Comparison of ENCODE assay signal across 8 cellular contexts in genomic region chr17:21375757-21376584, GRCh38. TPM values are rescaled to one million over a fixed set of nuclear protein-coding genes. Genes with fewer than 3 reads are reported as not detected.
A peak's percentile ranks its signal among the peaks of the same experiment; 100 is the strongest.
DNase-seq lines count a peak whose midpoint lies in the region; ATAC-seq, FAIRE-seq and TF ChIP-seq lines count a peak whose summit lies in the region.

Gene KCNJ12 (plus strand): TSS chr17:21376357. CDS start chr17:21415343, 38,986 bp downstream.

- TF ChIP-seq POLR2A in HepG2 (IDR thresholded peaks at IDR 0.05; ENCODE audit: insufficient read depth in 1 of 2, low read depth in 2 of 2, low read length in 2 of 2) = no peak
- no peak for TF ChIP-seq POLR2A in testis (IDR thresholded peaks at IDR 0.05)

- H3K9me3 ChIP-seq in SK-N-SH (no peaks in the 10 kb centered on the region), HepG2 (ENCODE audit: low read length) (no peaks in the 10 kb centered on the region), testis (no peaks in the 10 kb centered on the region)

- peaks cover 4 to 19% of the 10 kb centered on the region in 2 experiments; a peak in 2 of 4 replicates for H3K4me1 ChIP-seq in SK-N-SH (ENCODE audit: control insufficient read depth in 1 of 2, insufficient read depth in 2 of 2, low read depth in 1 of 2, low read length in 1 of 2)
- no peaks in the 10 kb centered on the region for H3K4me1 ChIP-seq in HepG2 (ENCODE audit: insufficient read depth, low read length)
- peaks cover 9% of the 10 kb centered on the region for H3K4me1 ChIP-seq in testis

- H4K20me1 ChIP-seq in SK-N-SH (ENCODE audit: insufficient read depth) (no peaks in the 10 kb centered on the region), HepG2 (ENCODE audit: insufficient read depth, low read length) (no peaks in the 10 kb centered on the region)

- H3K27ac ChIP-seq in SK-N-SH (ENCODE audit: low read depth in 2 of 2, low read length in 1 of 2) (no peak within 1 kb of the TSS), HepG2 (ENCODE audit: extremely low read length, insufficient read depth, low read length) (no peak within 1 kb of the TSS), testis (peak within 1 kb of the TSS; percentile 44 to 50)

- ATAC-seq in SK-N-SH treated with all-trans-retinoic acid at 6 μM for 48 hours (no peak; the same call in 2 of the 3 replicates), HepG2 (no peak)

- DNase-seq in SK-N-SH (peak; percentile 79), cerebellum (ENCODE audit: low spot score) (peak; percentile 75), HepG2 (ENCODE audit: low spot score) (no peak), testis (peak; percentile 45), T-helper 1 cell (no peak), SKM-1 (lab: John Stamatoyannopoulos, UW; ENCODE audit: unreplicated experiment) (no peak), GM19238 (ENCODE audit: insufficient read length, low spot score) (no peak)

- in situ Hi-C loops in HepG2 (cut with HindIII; ENCODE audit: extremely low pct_ligation_motif_present, low pct_unique_long_range_greater_than_20kb) = no loop called here

- no TSS peak for BruUV-seq in HepG2 (replicated peaks; lab: Mats Ljungman, UMichigan)

- H3K79me2 ChIP-seq in SK-N-SH (ENCODE audit: insufficient read depth) = no peaks in the 10 kb centered on the region
- H3K79me2 ChIP-seq in HepG2 (ENCODE audit: insufficient read depth, low read length) = no peaks in the 10 kb centered on the region

- intact Hi-C loops in HepG2 (cut with micrococcal nuclease; ENCODE audit: unreplicated experiment) (no loop called here), testis (cut with DNase I; ENCODE audit: low total_unique reads) (loop anchor here (10.0 kb wide), 1 partner anchor 69 kb away; no protein-coding TSS in a partner anchor)

- no peak for FAIRE-seq in HepG2 (lab: Jason Lieb, UNC)

- CTCF ChIA-PET in SK-N-SH (lab: Yijun Ruan, JAX) = interaction anchor here (0.9 to 1.7 kb wide), 6 partner anchors 7 to 136 kb away, joined by 3 to 6 read pairs (median 4); no protein-coding TSS in a partner anchor
- CTCF ChIA-PET in HepG2 (lab: Yijun Ruan, JAX; ENCODE audit: low intra/inter-chr PET ratio, low total read pairs) = no interaction called here

- H3F3A ChIP-seq in SK-N-SH (replicated peaks; ENCODE audit: insufficient read depth) = no peaks in the 10 kb centered on the region

- H3K4me3 ChIP-seq in SK-N-SH (ENCODE audit: low read depth in 2 of 2, low read length in 1 of 2) (peak within 1 kb of the TSS; percentile 19 to 37; a peak in 3 of 4 replicates), HepG2 (replicated peaks in 1 of 3; ENCODE audit: insufficient read depth in 1 of 3, low read depth in 2 of 3, low read length in 3 of 3) (0 out of 6 replicates have a peak within 1 kb of the TSS, but pooled peaks of 1 of the 3 experiments have one; percentile 4), testis (peak within 1 kb of the TSS; percentile 55 to 60)

- peaks cover 28% of the 10 kb centered on the region for H3K27me3 ChIP-seq in SK-N-SH (ENCODE audit: insufficient read depth)
- peaks cover 16 to 67% of the 10 kb centered on the region in 2 experiments for H3K27me3 ChIP-seq in HepG2 (ENCODE audit: control insufficient read depth in 1 of 2, insufficient read depth in 2 of 2, low read length in 2 of 2)
- no peaks in the 10 kb centered on the region for H3K27me3 ChIP-seq in testis

- H3K9me2 ChIP-seq in SK-N-SH = no peaks in the 10 kb centered on the region

- TF ChIP-seq RAD21 in SK-N-SH (IDR thresholded peaks at IDR 0.05; ENCODE audit: low read length) (no peak), HepG2 (CRISPR knock-in tag; IDR thresholded peaks at IDR 0.05) (no peak)

- POLR2A ChIA-PET in SK-N-SH (lab: Yijun Ruan, JAX) = no interaction called here
- POLR2A ChIA-PET in HepG2 (lab: Yijun Ruan, JAX) = no interaction called here

- no peak for TF ChIP-seq CTCF in SK-N-SH (IDR thresholded peaks at IDR 0.05)
- no peak for TF ChIP-seq CTCF in HepG2 (CRISPR knock-in tag; IDR thresholded peaks at IDR 0.05)
- TF ChIP-seq CTCF in testis (IDR thresholded peaks at IDR 0.05) = no peak

- no peak for TF ChIP-seq EP300 in SK-N-SH (IDR thresholded peaks at IDR 0.05; ENCODE audit: borderline replicate concordance in 1 of 2, low read depth in 1 of 2, low read length in 1 of 2)
- TF ChIP-seq EP300 in HepG2 (IDR thresholded peaks at IDR 0.05; ENCODE audit: low read depth in 2 of 2, low read length in 2 of 2) = no peak
- no peak for TF ChIP-seq EP300 in HepG2 (CRISPR knock-in tag; IDR thresholded peaks at IDR 0.05; ENCODE audit: borderline replicate concordance)

- H2AFZ ChIP-seq in SK-N-SH (ENCODE audit: low read depth) (no peak within 1 kb of the TSS; the same call in 1 of the 2 replicates), HepG2 (ENCODE audit: low read length) (no peak within 1 kb of the TSS)

- H3K36me3 ChIP-seq in SK-N-SH (replicated peaks in 1 of 2; ENCODE audit: control insufficient read depth in 1 of 2, insufficient read depth in 2 of 2, low read length in 1 of 2) = no peaks in the 10 kb centered on the region
- H3K36me3 ChIP-seq in HepG2 (replicated peaks in 1 of 2; ENCODE audit: control insufficient read depth in 1 of 2, insufficient read depth in 2 of 2, low read length in 2 of 2) = no peaks in the 10 kb centered on the region
- H3K36me3 ChIP-seq in testis (ENCODE audit: low read depth, missing control alignments) = no peaks in the 10 kb centered on the region

- H3K9ac ChIP-seq in SK-N-SH (no peak within 1 kb of the TSS), HepG2 (ENCODE audit: insufficient read depth, low read depth, low read length) (no peak within 1 kb of the TSS)

- 64% methylated on average over 22 of the region's 69 CpGs for WGBS in SK-N-SH (ENCODE audit: low lambda C conversion rate)
- WGBS in HepG2 (ENCODE audit: low lambda C conversion rate) = 34% methylated on average over 3 of the region's 69 CpGs
- 8 to 28% methylated on average over 15 to 66 of the region's 69 CpGs for WGBS in testis, 2 donors

- H3K4me2 ChIP-seq in SK-N-SH (peak within 1 kb of the TSS; percentile 69), HepG2 (ENCODE audit: low read depth, low read length) (no peak within 1 kb of the TSS)

TF ChIP-seq in SK-N-SH, 30 proteins besides CTCF, POLR2A, EP300 and RAD21:
- TF ChIP-seq TEAD4 (IDR thresholded peaks at IDR 0.05; ENCODE audit: borderline replicate concordance, insufficient read depth) (no peak), GATA2 (CRISPR knock-in tag; IDR thresholded peaks at IDR 0.05) (peak; percentile 36; the same call in 1 of the 2 replicates), FOSL2 (IDR thresholded peaks at IDR 0.05; ENCODE audit: borderline replicate concordance, low read depth) (no peak)

TF ChIP-seq in SK-N-SH treated with all-trans-retinoic acid at 6 μM for 48 hours, 23 proteins besides CTCF, POLR2A, EP300 and RAD21 (continues in another document):
- TF ChIP-seq ZNF8 (CRISPR knock-in tag; IDR thresholded peaks at IDR 0.05) (no peak), SNAI2 (CRISPR knock-in tag; IDR thresholded peaks at IDR 0.05) (no peak), CSDC2 (CRISPR knock-in tag; IDR thresholded peaks at IDR 0.05) (no peak)

TF ChIP-seq in HepG2, 621 proteins besides CTCF, POLR2A, EP300 and RAD21:
- TF ChIP-seq PHF8 (CRISPR knock-in tag; IDR thresholded peaks at IDR 0.05) (no peak), MNT (IDR thresholded peaks at IDR 0.05) (peak; percentile 83)

RNA-seq across cellular contexts. Expression of gene KCNJ12, which starts in this region (rescaled TPM):
- polyA plus RNA-seq in SK-N-SH (2012; rRNA removed) (0.31 and 0.36 TPM in 2 replicates), HepG2 (2011; rRNA removed) (not detected in 2 replicates), testis (ENCODE audit: insufficient read depth, low read depth, low replicate concordance) (2.4 TPM)
- 0.13 and 0.18 TPM in 2 replicates for polyA plus RNA-seq in SK-N-SH (2012; cell fraction: cytosol; rRNA removed)
- polyA plus RNA-seq in SK-N-SH (2012; cell fraction: nucleus; rRNA removed) = 0.20 and 0.27 TPM in 2 replicates
- total RNA-seq in cerebellum (2.8 TPM), HepG2 (2016; rRNA removed; fragmentation: Illumina TruSeq; extraction: Trizol) (not detected in 2 replicates), testis (1 to 10 TPM; 2.8 to 5.4 TPM)
- total RNA-seq in HepG2 (2016; cell fraction: cytosol; rRNA removed; fragmentation: Illumina TruSeq; extraction: Trizol; ENCODE audit: low read depth) = not detected in 2 replicates
- not detected in 2 replicates for total RNA-seq in HepG2 (2016; cell fraction: insoluble cytoplasmic fraction; rRNA removed; fragmentation: Illumina TruSeq; extraction: Trizol)
- total RNA-seq in HepG2 (2016; cell fraction: membrane; rRNA removed; fragmentation: Illumina TruSeq; extraction: Trizol) = not detected in 2 replicates
- total RNA-seq in HepG2 (2016; cell fraction: nucleus; rRNA removed; fragmentation: Illumina TruSeq; extraction: Trizol) = not detected in 2 replicates
- not detected in 2 replicates for polyA plus RNA-seq in HepG2 (2011; cell fraction: cytosol; rRNA removed)
- not detected in 2 replicates for polyA plus RNA-seq in HepG2 (2011; cell fraction: nucleus; rRNA removed)
- not detected in 2 replicates for polyA plus RNA-seq in HepG2 (2012)
- polyA plus RNA-seq in HepG2 (2016; cell fraction: cytosol; fragmentation: Illumina TruSeq; extraction: Trizol; ENCODE audit: low read depth) = not detected in 2 replicates
- not detected in 2 replicates for polyA plus RNA-seq in HepG2 (2016; cell fraction: insoluble cytoplasmic fraction; fragmentation: Illumina TruSeq; extraction: Trizol; ENCODE audit: low read depth)
- polyA plus RNA-seq in HepG2 (2016; cell fraction: membrane; fragmentation: Illumina TruSeq; extraction: Trizol; ENCODE audit: low read depth) = not detected in 2 replicates
- polyA plus RNA-seq in HepG2 (2016; cell fraction: nucleus; fragmentation: Illumina TruSeq; extraction: Trizol; ENCODE audit: insufficient read depth, low read depth) = not detected in 2 replicates
- polyA minus RNA-seq in HepG2 (2011; rRNA and poly(A)+ RNA removed; ENCODE audit: low replicate concordance) = 7.5 TPM in 1 of 2 replicates, not detected in the other
- not detected in 2 replicates for polyA minus RNA-seq in HepG2 (2011; cell fraction: cytosol; rRNA and poly(A)+ RNA removed)
- 0.26 TPM in 1 of 2 replicates, not detected in the other for polyA minus RNA-seq in HepG2 (2011; cell fraction: nucleus; rRNA and poly(A)+ RNA removed)

Comparison
In these comparisons a context has a peak if more than half of its experiments do, and no peak if none do; other contexts are left out.
1. Peak in DNase-seq, H3K4me3 ChIP-seq and H3K4me2 ChIP-seq in SK-N-SH; RNA of the gene not detected or under 1 TPM.
2. DNase-seq: peak in cerebellum (single experiment) and testis (single experiment); none in HepG2 (single experiment), T-helper 1 cell (0 of 5), SKM-1 (single experiment) and GM19238 (single experiment).
3. H3K27ac ChIP-seq: peak in testis (2 of 2); none in SK-N-SH (0 of 2) and HepG2 (single experiment).